17 cellular contexts compared by ENCODE assay signal in the genomic region with DNA sequence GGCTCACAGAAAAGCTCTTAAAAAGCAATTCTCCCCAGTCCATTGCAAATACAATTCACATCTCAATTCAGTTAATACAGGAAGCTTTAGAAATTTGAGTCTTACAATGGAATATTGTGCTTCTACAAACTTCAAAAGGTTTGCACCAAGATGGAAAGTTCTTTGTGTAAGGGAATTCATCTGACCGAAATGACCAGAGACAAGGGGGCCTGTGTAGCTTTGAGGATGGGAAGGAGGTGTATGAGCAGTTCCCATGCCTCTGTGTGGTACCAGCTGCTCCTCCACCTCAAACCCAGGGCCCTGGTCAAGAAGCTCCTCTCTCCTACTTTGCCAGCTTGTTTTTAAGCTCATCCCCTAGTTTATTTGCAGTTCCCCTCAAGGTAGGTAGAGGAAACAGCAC.
DNase-seq lines count a peak whose midpoint lies in the region; ATAC-seq, FAIRE-seq and TF ChIP-seq lines count a peak whose summit lies in the region.
"Had no signal": no experiment of that assay in that cellular context is flagged by ENCODE, and none has a peak within 500 bp of the region (broad histone marks: within the 10 kb centered on the region; RNA-seq: fewer than 3 reads in every experiment).

No MANE protein-coding gene starts in this region.

- H3K27ac Mint-ChIP-seq in neural crest cell (ENCODE audit: unreplicated experiment) = peak overlapping the region; percentile 95
- H3K27ac Mint-ChIP-seq in WTC11 = no peak overlapping the region

- H2BK12ac ChIP-seq in H1 (ENCODE audit: low read depth, low read length) = no peak overlapping the region

- no peak overlapping the region for H2BK5ac ChIP-seq in H1 (ENCODE audit: low read depth, low read length)

- H3K4me3 Mint-ChIP-seq in neural crest cell (peak overlapping the region; percentile 8), WTC11 (no peak overlapping the region)
- H3K4me3 Mint-ChIP-seq: IgD-negative memory B cell had no signal

- TF ChIP-seq RAD21 in H1 (IDR thresholded peaks at IDR 0.05 in 1 of 2, conservative IDR thresholded peaks at IDR 0.05 in 1 of 2; ENCODE audit: low read depth in 2 of 2, low read length in 2 of 2) = no peak

- peaks cover 24% of the 10 kb centered on the region for H3K4me1 ChIP-seq in ACC112 (ENCODE audit: control insufficient read depth, insufficient read depth, low read length, unreplicated experiment)
- no peaks in the 10 kb centered on the region for H3K4me1 ChIP-seq in Karpas-422 (ENCODE audit: low read length)
- no peaks in the 10 kb centered on the region for H3K4me1 ChIP-seq in H1 (replicated peaks in 1 of 4; ENCODE audit: control insufficient read depth in 3 of 4, insufficient read depth in 4 of 4, low read length in 3 of 4)
- H3K4me1 ChIP-seq: Caco-2 had no signal

- H3K79me2 ChIP-seq in ACC112 (ENCODE audit: control insufficient read depth, insufficient read depth, low read length, unreplicated experiment) (no peaks in the 10 kb centered on the region), Karpas-422 (ENCODE audit: low read length) (no peaks in the 10 kb centered on the region), H1 (ENCODE audit: control insufficient read depth in 1 of 2, insufficient read depth in 2 of 2, low read length in 2 of 2) (no peaks in the 10 kb centered on the region)

- H3K4me1 Mint-ChIP-seq in neural crest cell = peaks cover 28% of the 10 kb centered on the region
- peaks cover 14% of the 10 kb centered on the region for H3K4me1 Mint-ChIP-seq in WTC11

- H3K27me3 Mint-ChIP-seq in neural crest cell (ENCODE audit: low read depth) (no peaks in the 10 kb centered on the region), WTC11 (ENCODE audit: low read depth) (no peaks in the 10 kb centered on the region; the same call in 1 of the 2 replicates)

- no peak overlapping the region for H3K23ac ChIP-seq in H1 (ENCODE audit: insufficient read length)

- no peak for TF ChIP-seq EP300 in H1 (IDR thresholded peaks at IDR 0.05; ENCODE audit: borderline replicate concordance in 1 of 2, low read depth in 2 of 2, low read length in 2 of 2)

- H3K27ac ChIP-seq in ACC112 (ENCODE audit: low read depth, low read length) = peak overlapping the region; percentile 49
- H3K27ac ChIP-seq in Karpas-422 (ENCODE audit: low read length) = no peak overlapping the region
- H3K27ac ChIP-seq in H1 (ENCODE audit: low read depth, low read length) = no peak overlapping the region
- H3K27ac ChIP-seq: C4-2B had no signal

- H3K79me1 ChIP-seq in H1 (ENCODE audit: low read depth, low read length) = no peaks in the 10 kb centered on the region

- H3K9me3 Mint-ChIP-seq in neural crest cell = no peaks in the 10 kb centered on the region
- peaks cover 17% of the 10 kb centered on the region; the same call in 1 of the 2 replicates for H3K9me3 Mint-ChIP-seq in WTC11

- no peak overlapping the region for H3K4ac ChIP-seq in H1 (replicated peaks; ENCODE audit: insufficient read length, low read depth, low read length)

- no peak overlapping the region for H4K91ac ChIP-seq in H1 (replicated peaks; ENCODE audit: insufficient read length, low read length)

- ATAC-seq in WTC11 (no peak), HG02642 (IDR thresholded peaks at IDR 0.05; ENCODE audit: poor library complexity, unreplicated experiment) (no peak)
- ATAC-seq: PC-3 had no signal

- H3K27me3 ChIP-seq in ACC112 (ENCODE audit: insufficient read depth, low read length) = no peaks in the 10 kb centered on the region
- no peaks in the 10 kb centered on the region for H3K27me3 ChIP-seq in Karpas-422 (ENCODE audit: low read length)
- H3K27me3 ChIP-seq in H1 (replicated peaks in 1 of 4; ENCODE audit: control insufficient read depth in 3 of 4, extremely low read depth in 1 of 4, insufficient read depth in 3 of 4, low read length in 3 of 4) = no peaks in the 10 kb centered on the region

- POLR2A ChIA-PET in H1 (lab: Charles Lee; ENCODE audit: partially characterized antibody) = no interaction called here
- POLR2A ChIA-PET in WTC11 (lab: Charles Lee) = no interaction called here

- TF ChIP-seq CTCF in H1 (IDR thresholded peaks at IDR 0.05; ENCODE audit: control extremely low read depth in 1 of 3, insufficient read depth in 1 of 3, low read depth in 1 of 3, low read length in 3 of 3) (no peak), neural crest cell (conservative IDR thresholded peaks at IDR 0.05) (no peak), WTC11 (IDR thresholded peaks at IDR 0.05) (no peak)

- no peaks in the 10 kb centered on the region for H3K9me2 ChIP-seq in Karpas-422 (replicated peaks; ENCODE audit: insufficient read depth, low read length)

- H3K4me2 ChIP-seq in Karpas-422 (ENCODE audit: low read depth, low read length, poor library complexity, severe bottlenecking) = no peak overlapping the region
- no peak overlapping the region for H3K4me2 ChIP-seq in H1 (ENCODE audit: insufficient read depth in 1 of 2, low read depth in 2 of 2, low read length in 2 of 2)

- CTCF ChIA-PET in H1 (lab: Charles Lee; ENCODE audit: partially characterized antibody) (interaction anchor here (1.0 to 1.9 kb wide), 3 partner anchors 8 to 118 kb away, joined by 3 to 6 read pairs (median 3); no protein-coding TSS in a partner anchor), WTC11 (lab: Charles Lee) (no interaction called here)

- peak; percentile 28 for DNase-seq in Karpas-422
- no peak for DNase-seq in H1 (ENCODE audit: low read depth in 1 of 2, low spot score in 2 of 2)
- DNase-seq in neural crest cell (ENCODE audit: low read depth, low spot score) = no peak
- DNase-seq in stimulated activated CD4-positive, alpha-beta T cell treated with anti-CD3 and anti-CD28 coated beads, Interleukin-2, amount 100 ng/mL, for 48 hours = no peak
- DNase-seq in WTC11 (ENCODE audit: low spot score) = no peak
- no peak for DNase-seq in effector CD4-positive, alpha-beta T cell
- DNase-seq: 8988T; Caco-2; DMS53; HCEC 1CT; NCI-H69; NK-92 treated with Interleukin-12 subunit alpha and Interleukin-12 subunit beta, amount 100 ng/mL, for 24 hours; PC-3 had no signal

- H3K4me3 ChIP-seq in ACC112 (ENCODE audit: low read depth, low read length) (no peak overlapping the region), Karpas-422 (ENCODE audit: low read length) (no peak overlapping the region), H1 (ENCODE audit: extremely low read depth in 1 of 4, insufficient read depth in 2 of 4, low read depth in 3 of 4, low read length in 4 of 4) (no peak overlapping the region)

- no peak overlapping the region for H2BK120ac ChIP-seq in H1 (replicated peaks; ENCODE audit: low read depth, low read length)

- WGBS in H1 (ENCODE audit: extremely low coverage in 1 of 2, insufficient coverage in 1 of 2, insufficient read length in 1 of 2, insufficient replicate concordance in 2 of 2, low coverage in 1 of 2, low lambda C conversion rate in 2 of 2, missing lambda C conversion rate in 1 of 2), 2 experiments = 100% methylated on average over 1 of the region's 1 CpG; no CpG with 5 or more reads in 1 of the 2 experiments

- H4K5ac ChIP-seq in H1 (ENCODE audit: insufficient read length, low read depth, low read length) = no peak overlapping the region

- TF ChIP-seq POLR2A in H1 (IDR thresholded peaks at IDR 0.05; ENCODE audit: control extremely low read depth in 1 of 2, low read depth in 2 of 2, low read length in 2 of 2) = no peak

- H3K9ac ChIP-seq in Karpas-422 (ENCODE audit: low read length) (no peak overlapping the region), H1 (replicated peaks in 1 of 4; ENCODE audit: extremely low read depth in 1 of 4, low read depth in 3 of 4, low read length in 3 of 4) (no peak overlapping the region)

- no peak overlapping the region for H3K18ac ChIP-seq in H1 (ENCODE audit: extremely low read depth, low read length)

- no peaks in the 10 kb centered on the region for H3K36me3 ChIP-seq in ACC112 (ENCODE audit: insufficient read depth, low read length)
- H3K36me3 ChIP-seq in Karpas-422 (ENCODE audit: insufficient read depth, low read length) = no peaks in the 10 kb centered on the region
- no peaks in the 10 kb centered on the region for H3K36me3 ChIP-seq in H1 (ENCODE audit: control insufficient read depth in 2 of 4, insufficient read depth in 4 of 4, low read length in 3 of 4)

- H3K23me2 ChIP-seq in H1 (ENCODE audit: low read depth, low read length) = no peaks in the 10 kb centered on the region

- H4K20me1 ChIP-seq in Karpas-422 (ENCODE audit: insufficient read depth, low read depth, low read length) (no peaks in the 10 kb centered on the region), H1 (replicated peaks in 1 of 2; ENCODE audit: control insufficient read depth in 1 of 2, insufficient read depth in 2 of 2, low read length in 2 of 2) (no peaks in the 10 kb centered on the region)

- no peak overlapping the region for H2BK15ac ChIP-seq in H1 (ENCODE audit: low read length)

- no peak overlapping the region for H4K8ac ChIP-seq in H1 (ENCODE audit: extremely low read depth, insufficient read depth, low read length)

- H3K14ac ChIP-seq in H1 (ENCODE audit: insufficient read length) = no peak overlapping the region

- no peak overlapping the region for H2BK20ac ChIP-seq in H1 (ENCODE audit: low read length)

- no peak overlapping the region for H3K56ac ChIP-seq in H1 (replicated peaks; ENCODE audit: insufficient read length, low read depth, low read length)

- H2AFZ ChIP-seq in ACC112 (ENCODE audit: low read length, unreplicated experiment) = peak overlapping the region; percentile 59
- no peak overlapping the region for H2AFZ ChIP-seq in Karpas-422 (ENCODE audit: low read length)
- peak overlapping the region; percentile 79; the same call in 1 of the 2 replicates for H2AFZ ChIP-seq in H1 (ENCODE audit: low read length)

- FAIRE-seq in H1 (lab: Jason Lieb, UNC) = no peak

- no peak overlapping the region for H2AK5ac ChIP-seq in H1 (ENCODE audit: low read depth, low read length)

- H3K9me3 ChIP-seq in Karpas-422 (ENCODE audit: low read length) = no peaks in the 10 kb centered on the region
- H3K9me3 ChIP-seq in H1 (ENCODE audit: insufficient read depth in 2 of 2, low read depth in 1 of 2, low read length in 1 of 2) = no peaks in the 10 kb centered on the region
- H3K9me3 ChIP-seq: Caco-2 had no signal

- H3K36me3 Mint-ChIP-seq in neural crest cell (ENCODE audit: low read depth) (no peaks in the 10 kb centered on the region), WTC11 (0 out of 2 replicates have a peak, but pooled peaks cover 3% of the 10 kb centered on the region)
- H3K36me3 Mint-ChIP-seq: IgD-negative memory B cell had no signal

TF ChIP-seq in H1, 55 proteins besides CTCF, POLR2A, EP300 and RAD21 (continues in another document):
- TF ChIP-seq MAFK (IDR thresholded peaks at IDR 0.05; ENCODE audit: low read depth, low read length) = no peak
- TF ChIP-seq KDM4A (IDR thresholded peaks at IDR 0.05; ENCODE audit: low read depth, low read length, severe bottlenecking) = no peak
- TF ChIP-seq CREB1 (IDR thresholded peaks at IDR 0.05) = no peak
- TF ChIP-seq POU5F1 (IDR thresholded peaks at IDR 0.05; ENCODE audit: low read depth, low read length) = no peak

TF ChIP-seq in WTC11, 78 proteins besides CTCF, POLR2A, EP300 and RAD21 (continues in another document):
- no peak for TF ChIP-seq GABPB1 (CRISPR knock-in tag; IDR thresholded peaks at IDR 0.05)
